In the genomic region with DNA sequence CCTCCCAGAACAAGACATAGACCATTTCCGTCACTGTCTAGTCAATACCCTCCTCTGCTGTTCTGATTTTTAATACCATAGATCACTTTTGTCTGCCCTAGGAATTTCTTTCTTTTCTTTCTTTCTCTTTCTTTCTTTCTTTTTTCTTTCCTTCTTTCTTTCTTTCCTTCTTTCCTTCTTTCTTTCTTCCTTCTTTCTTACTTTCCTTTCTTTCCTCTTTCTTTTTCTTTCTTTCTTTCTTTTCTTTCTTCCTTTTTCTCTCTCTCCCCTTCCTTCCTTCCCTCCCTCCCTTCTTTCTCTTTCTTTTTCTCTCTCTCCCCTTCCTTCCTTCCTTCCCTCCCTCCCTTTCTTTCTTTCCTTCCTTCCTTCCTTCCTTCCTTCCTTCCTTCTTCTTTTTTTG, we compare ENCODE assay signal across 28 cellular contexts.
"Had no signal": no experiment of that assay in that cellular context is flagged by ENCODE, and none has a peak within 500 bp of the region (broad histone marks: within the 10 kb centered on the region; RNA-seq: fewer than 3 reads in every experiment).

No MANE protein-coding gene starts in this region.

- H3K9me3 Mint-ChIP-seq: dendritic cell treated with granulocyte-macrophage colony-stimulating factor and Interleukin-4, amounts not matched to agents 40 ng/mL and 50 ng/mL, for 4 days; effector memory CD8-positive, alpha-beta T cell had no signal

- DNase-seq: colonic mucosa; cortex of kidney; dermis blood vessel endothelial cell; dorsolateral prefrontal cortex; effector CD4-positive, alpha-beta T cell; effector CD8-positive, alpha-beta T cell; effector memory CD4-positive, alpha-beta T cell; effector memory CD8-positive, alpha-beta T cell; endodermal cell; erythroblast; esophagus squamous epithelium; foreskin fibroblast; foreskin keratinocyte; foreskin melanocyte; gastrocnemius medialis; glutamatergic neuron; head of caudate nucleus; heart left ventricle; heart right ventricle had no signal

- H3K36me3 ChIP-seq: colonic mucosa, esophagus muscularis mucosa, esophagus squamous epithelium, gastrocnemius medialis, heart left ventricle, heart right ventricle had no signal

- H3K27me3 ChIP-seq: colonic mucosa had no signal

- H3K27ac ChIP-seq: colonic mucosa, coronary artery, dorsolateral prefrontal cortex, epithelial cell of prostate, esophagus muscularis mucosa, esophagus squamous epithelium, foreskin keratinocyte, gastrocnemius medialis, heart left ventricle, heart right ventricle had no signal

- H3K27ac Mint-ChIP-seq: dendritic cell treated with granulocyte-macrophage colony-stimulating factor and Interleukin-4, amounts not matched to agents 40 ng/mL and 50 ng/mL, for 4 days; effector memory CD8-positive, alpha-beta T cell; endodermal cell had no signal

- FAIRE-seq: colon, endometrium, endothelial cell of umbilical vein, frontal cortex had no signal

- H3K4me1 Mint-ChIP-seq: endodermal cell had no signal

- H3K4me3 Mint-ChIP-seq: dendritic cell treated with granulocyte-macrophage colony-stimulating factor and Interleukin-4, amounts not matched to agents 40 ng/mL and 50 ng/mL, for 4 days; effector memory CD8-positive, alpha-beta T cell; endodermal cell had no signal

- H3K4me1 ChIP-seq: colonic mucosa, esophagus muscularis mucosa, esophagus squamous epithelium, foreskin keratinocyte, gastrocnemius medialis, heart left ventricle, heart right ventricle had no signal

- H3K4me3 ChIP-seq: colonic mucosa, coronary artery, dorsolateral prefrontal cortex, esophagus muscularis mucosa, esophagus squamous epithelium, gastrocnemius medialis, heart left ventricle, heart right ventricle had no signal

- ATAC-seq: effector memory CD8-positive, alpha-beta T cell; esophagus mucosa; foreskin keratinocyte; gastrocnemius medialis; heart left ventricle; heart right ventricle had no signal

- H3K9me3 ChIP-seq: colonic mucosa, gastrocnemius medialis had no signal
